14 cellular contexts compared by ENCODE assay signal in genomic region chr6:134064461-134064860, GRCh38.
"Had no signal": no experiment of that assay in that cellular context is flagged by ENCODE, and none has a peak within 500 bp of the region (broad histone marks: within the 10 kb centered on the region; RNA-seq: fewer than 3 reads in every experiment).

No MANE protein-coding gene starts in this region.

- FAIRE-seq: colon had no signal

- H3K4me3 Mint-ChIP-seq: activated CD4-positive, alpha-beta T cell treated with anti-CD3 and anti-CD28 coated beads for 36 hours; activated CD8-positive, alpha-beta memory T cell treated with anti-CD3 and anti-CD28 coated beads, Interleukin-2, amount 10 ng/mL, durations not matched to agents 7 days and 5 days; activated CD8-positive, alpha-beta T cell treated with anti-CD3 and anti-CD28 coated beads, Interleukin-2, amount 10 ng/mL, durations not matched to agents 7 days and 5 days; activated T-cell treated with anti-CD3 and anti-CD28 coated beads, Interleukin-2, amount 50 U/mL, for 72 hours; naive thymus-derived CD4-positive, alpha-beta T cell; neural crest cell; stimulated activated naive B cell treated with anti-CD40 and anti-IgM and Interleukin-4, amounts not matched to agents 10 μg/mL and 1 μg/mL and 100 μg/mL, for 72 hours; T-helper 2 cell treated with Interferon-gamma antibody and Interleukin-4, amounts not matched to agents 5 μg/mL and 100 μg/mL, for 36 hours had no signal

- H3K36me3 Mint-ChIP-seq: activated CD8-positive, alpha-beta memory T cell treated with anti-CD3 and anti-CD28 coated beads, Interleukin-2, amount 10 ng/mL, durations not matched to agents 7 days and 5 days; activated naive CD4-positive, alpha-beta T cell treated with anti-CD3 and anti-CD28 coated beads, Interleukin-2, amount 50 U/mL, for 72 hours; naive thymus-derived CD4-positive, alpha-beta T cell; stimulated activated naive B cell treated with anti-CD40 and anti-IgM and Interleukin-4, amounts not matched to agents 10 μg/mL and 1 μg/mL and 100 μg/mL, for 72 hours had no signal

- H3K4me3 ChIP-seq: prostate gland, stomach, suprapubic skin, tibial nerve had no signal

- H3K4me1 ChIP-seq: prostate gland had no signal

- H3K9me3 Mint-ChIP-seq: activated naive CD4-positive, alpha-beta T cell treated with anti-CD3 and anti-CD28 coated beads, Interleukin-2, amount 50 U/mL, for 72 hours; activated T-cell treated with anti-CD3 and anti-CD28 coated beads, Interleukin-2, amount 50 U/mL, for 72 hours; naive thymus-derived CD4-positive, alpha-beta T cell; stimulated activated naive B cell treated with anti-CD40 and anti-IgM and Interleukin-4, amounts not matched to agents 10 μg/mL and 1 μg/mL and 100 μg/mL, for 72 hours; T-helper 2 cell treated with Interferon-gamma antibody and Interleukin-4, amounts not matched to agents 5 μg/mL and 100 μg/mL, for 36 hours had no signal

- H3K36me3 ChIP-seq: prostate gland, stomach, suprapubic skin, tibial nerve had no signal

- H3K27ac Mint-ChIP-seq: activated CD4-positive, alpha-beta T cell treated with anti-CD3 and anti-CD28 coated beads for 36 hours; activated CD8-positive, alpha-beta memory T cell treated with anti-CD3 and anti-CD28 coated beads, Interleukin-2, amount 10 ng/mL, durations not matched to agents 7 days and 5 days; activated CD8-positive, alpha-beta T cell treated with anti-CD3 and anti-CD28 coated beads, Interleukin-2, amount 10 ng/mL, durations not matched to agents 7 days and 5 days; activated naive CD4-positive, alpha-beta T cell treated with anti-CD3 and anti-CD28 coated beads, Interleukin-2, amount 50 U/mL, for 72 hours; activated T-cell treated with anti-CD3 and anti-CD28 coated beads, Interleukin-2, amount 50 U/mL, for 72 hours; T-helper 2 cell treated with Interferon-gamma antibody and Interleukin-4, amounts not matched to agents 5 μg/mL and 100 μg/mL, for 36 hours had no signal

- H3K27me3 ChIP-seq: stomach, suprapubic skin, tibial nerve had no signal

- H3K9me3 ChIP-seq: prostate gland, stomach, suprapubic skin, tibial nerve had no signal

- H3K4me1 Mint-ChIP-seq: activated CD4-positive, alpha-beta T cell treated with anti-CD3 and anti-CD28 coated beads for 36 hours; activated CD8-positive, alpha-beta memory T cell treated with anti-CD3 and anti-CD28 coated beads, Interleukin-2, amount 10 ng/mL, durations not matched to agents 7 days and 5 days had no signal

- H3K27ac ChIP-seq: suprapubic skin, tibial nerve had no signal
